ENCODE assay signal across 10 cellular contexts in genomic region chr2:230408244-230408842, GRCh38. TPM values are rescaled to one million over a fixed set of nuclear protein-coding genes. Genes with fewer than 3 reads are reported as not detected.
DNase-seq lines count a peak whose midpoint lies in the region; ATAC-seq and TF ChIP-seq lines count a peak whose summit lies in the region.
"Had no signal": no experiment of that assay in that cellular context is flagged by ENCODE, and none has a peak within 500 bp of the region (broad histone marks: within the 10 kb centered on the region; RNA-seq: fewer than 3 reads in every experiment).

No MANE protein-coding gene starts in this region.

- H3K9me3 ChIP-seq in GM23248 (ENCODE audit: low read depth) (no peaks in the 10 kb centered on the region), spleen (no peaks in the 10 kb centered on the region)

- no peak overlapping the region for H2AFZ ChIP-seq in GM23248

- H3K4me2 ChIP-seq in GM23248 (ENCODE audit: unreplicated experiment): peak overlapping the region; percentile 32

- ATAC-seq in activated CD8-positive, alpha-beta T cell treated with anti-CD3 and anti-CD28 coated beads, Interleukin-2, amount 10 ng/mL, durations not matched to agents 7 days and 5 days: no peak
- peak; percentile 27 to 32 for ATAC-seq in left cardiac atrium
- ATAC-seq: HCT116 had no signal

- peak overlapping the region; percentile 71 for H3K27ac Mint-ChIP-seq in activated CD8-positive, alpha-beta T cell treated with anti-CD3 and anti-CD28 coated beads, Interleukin-2, amount 10 ng/mL, durations not matched to agents 7 days and 5 days

- peaks cover 63% of the 10 kb centered on the region for H3K4me1 Mint-ChIP-seq in activated CD8-positive, alpha-beta T cell treated with anti-CD3 and anti-CD28 coated beads, Interleukin-2, amount 10 ng/mL, durations not matched to agents 7 days and 5 days (ENCODE audit: low read depth)

- no peak for TF ChIP-seq POLR2A in spleen (IDR thresholded peaks at IDR 0.05)

- H4K20me1 ChIP-seq in GM23248 (ENCODE audit: insufficient read depth): no peaks in the 10 kb centered on the region

- CTCF ChIA-PET in activated CD8-positive, alpha-beta T cell treated with anti-CD3 and anti-CD28 coated beads, Interleukin-2, amount 10 ng/mL, durations not matched to agents 7 days and 5 days (lab: Charles Lee): interaction anchor here (1.1 kb wide), 1 partner anchor 81 kb away, joined by 7 read pairs; the partner anchor contains the start of gene SP140L

- H3K9me3 Mint-ChIP-seq in activated CD8-positive, alpha-beta T cell treated with anti-CD3 and anti-CD28 coated beads, Interleukin-2, amount 10 ng/mL, durations not matched to agents 7 days and 5 days (ENCODE audit: insufficient read depth): no peaks in the 10 kb centered on the region

- peaks cover 20% of the 10 kb centered on the region for H3K4me1 ChIP-seq in GM23248 (ENCODE audit: insufficient read depth)
- H3K4me1 ChIP-seq in spleen: peaks cover 30 to 63% (median 51%) of the 10 kb centered on the region in 6 donors

- in situ Hi-C loops in GM23248 (cut with MboI): no loop called here

- no peaks in the 10 kb centered on the region for H3K27me3 Mint-ChIP-seq in activated CD8-positive, alpha-beta T cell treated with anti-CD3 and anti-CD28 coated beads, Interleukin-2, amount 10 ng/mL, durations not matched to agents 7 days and 5 days (ENCODE audit: low read depth)

- H3K4me3 Mint-ChIP-seq in activated CD8-positive, alpha-beta T cell treated with anti-CD3 and anti-CD28 coated beads, Interleukin-2, amount 10 ng/mL, durations not matched to agents 7 days and 5 days: no peak overlapping the region

- H3K79me2 ChIP-seq in GM23248 (ENCODE audit: insufficient read depth): no peaks in the 10 kb centered on the region

- H3K36me3 Mint-ChIP-seq in activated CD8-positive, alpha-beta T cell treated with anti-CD3 and anti-CD28 coated beads, Interleukin-2, amount 10 ng/mL, durations not matched to agents 7 days and 5 days (ENCODE audit: low read depth): peaks cover 52% of the 10 kb centered on the region

- no peaks in the 10 kb centered on the region for H3K9me2 ChIP-seq in GM23248 (ENCODE audit: insufficient read depth)

- WGBS in GM23248 (ENCODE audit: low coverage in 1 of 2, low lambda C conversion rate in 2 of 2, missing lambda C conversion rate in 2 of 2), 2 experiments: 7 to 9% methylated on average over 3 of the region's 3 CpGs
- WGBS in spleen, 5 donors: 55 to 82% (median 66%) methylated on average over 3 of the region's 3 CpGs

- TF ChIP-seq CTCF in spleen (IDR thresholded peaks at IDR 0.05 in 8 of 11, conservative IDR thresholded peaks at IDR 0.05 in 3 of 11): no peak

- H3K4me3 ChIP-seq in GM23248: no peak overlapping the region
- no peak overlapping the region for H3K4me3 ChIP-seq in spleen

- H3K36me3 ChIP-seq in GM23248 (ENCODE audit: low read depth) (no peaks in the 10 kb centered on the region), spleen (peaks cover 0 to 42% (median 14%) of the 10 kb centered on the region in 6 donors)

- POLR2A ChIA-PET in activated CD8-positive, alpha-beta T cell treated with anti-CD3 and anti-CD28 coated beads, Interleukin-2, amount 10 ng/mL, durations not matched to agents 7 days and 5 days (lab: Charles Lee): no interaction called here

- H3K27ac ChIP-seq in GM23248: peak overlapping the region; percentile 60
- peak overlapping the region; percentile 40 to 98 (median 65) for H3K27ac ChIP-seq in spleen

- DNase-seq in GM23248: peak; percentile 94
- no peak for DNase-seq in activated CD8-positive, alpha-beta T cell treated with anti-CD3 and anti-CD28 coated beads, Interleukin-2, amount 10 ng/mL, durations not matched to agents 7 days and 5 days
- DNase-seq in left cardiac atrium: peak; percentile 77
- DNase-seq in spleen: no peak
- no peak for DNase-seq in NCI-H524 treated with DMSO at 0.1 percent for 48 hours (lab: John Stamatoyannopoulos, UW)
- DNase-seq in NCI-H187 treated with DMSO at 0.1 percent for 48 hours (lab: John Stamatoyannopoulos, UW): no peak
- no peak for DNase-seq in head of caudate nucleus
- DNase-seq in RPMI8226: no peak
- DNase-seq: NCI-H2171 had no signal

- H3F3A ChIP-seq in GM23248 (ENCODE audit: insufficient read depth): peaks cover 22% of the 10 kb centered on the region

- H3K9ac ChIP-seq in GM23248: peak overlapping the region; percentile 37; the same call in 1 of the 2 replicates

- intact Hi-C loops in left cardiac atrium (cut with DNase I): no loop called here
- intact Hi-C loops in spleen (cut with DNase I; ENCODE audit: low total_unique reads): no loop called here
- intact Hi-C loops in head of caudate nucleus (cut with DNase I): no loop called here

- H3K27me3 ChIP-seq in GM23248 (replicated peaks; ENCODE audit: insufficient read depth): no peaks in the 10 kb centered on the region
- no peaks in the 10 kb centered on the region for H3K27me3 ChIP-seq in spleen (replicated peaks in 1 of 7)

RNA-seq across cellular contexts. Expression of gene SP100, which starts 7.7 kb away (rescaled TPM):
- 73.5 and 75.8 TPM in 2 replicates for total RNA-seq in GM23248 (2014; rRNA removed; shearing (Covaris generic))
- polyA plus RNA-seq in GM23248 (2016; fragmentation: Nextera tagmentation; extraction: Ambion mirVana): 108 TPM in 2 replicates
- total RNA-seq in activated CD8-positive, alpha-beta T cell treated with anti-CD3 and anti-CD28 coated beads, Interleukin-2, amount 10 ng/mL, durations not matched to agents 7 days and 5 days: 100 to 1,000 TPM; 295 to 309 TPM
- 10 to 100 TPM; 53.1 to 72.8 TPM for total RNA-seq in left cardiac atrium
- 100 to 1,000 TPM; 202 to 327 (median 270) TPM for total RNA-seq in spleen
- polyA plus RNA-seq in spleen: 100 to 1,000 TPM in 2 of 3 donors, 10 to 100 TPM in 1; 97.5 to 120 (median 118) TPM

Comparison
In these comparisons a context has a peak if more than half of its experiments do, and no peak if none do; other contexts are left out.
1. DNase-seq: peak in GM23248 (single experiment) and left cardiac atrium (single experiment); none in activated CD8-positive, alpha-beta T cell treated with anti-CD3 and anti-CD28 coated beads, Interleukin-2, amount 10 ng/mL, durations not matched to agents 7 days and 5 days (single experiment), spleen (single experiment), NCI-H524 treated with DMSO at 0.1 percent for 48 hours (single experiment), NCI-H187 treated with DMSO at 0.1 percent for 48 hours (single experiment), head of caudate nucleus (0 of 42) and RPMI8226 (single experiment).